ENCODE assay signal across 36 cellular contexts in genomic region chr16:11334831-11335404, GRCh38. TPM values are rescaled to one million over a fixed set of nuclear protein-coding genes. Genes with fewer than 3 reads are reported as not detected.
"Had no signal": no experiment of that assay in that cellular context is flagged by ENCODE, and none has a peak within 500 bp of the region (broad histone marks: within the 10 kb centered on the region; RNA-seq: fewer than 3 reads in every experiment).

No MANE protein-coding gene starts in this region.

- H3K27ac Mint-ChIP-seq: activated CD4-positive, alpha-beta T cell treated with anti-CD3 and anti-CD28 coated beads for 36 hours; activated CD8-positive, alpha-beta memory T cell treated with anti-CD3 and anti-CD28 coated beads, Interleukin-2, amount 10 ng/mL, durations not matched to agents 7 days and 5 days; activated naive CD8-positive, alpha-beta T cell; activated T-helper 2 cell treated with anti-CD3 and anti-CD28 coated beads, Interferon-gamma antibody, Interleukin-2, Interleukin-4, amounts not matched to agents 10 μg/mL and 5 μg/mL and 100 μg/mL, durations not matched to agents 14 hours and 24 hours and 36 hours; effector memory CD8-positive, alpha-beta T cell; progenitor cell of endocrine pancreas; T-helper 2 cell treated with Interferon-gamma antibody and Interleukin-4, amounts not matched to agents 5 μg/mL and 100 μg/mL, for 36 hours had no signal

- H3K4me1 ChIP-seq: body of pancreas, suprapubic skin, tibial artery, upper lobe of right lung had no signal

- H3K27me3 Mint-ChIP-seq: activated CD4-positive, alpha-beta T cell treated with anti-CD3 and anti-CD28 coated beads for 36 hours; activated naive CD8-positive, alpha-beta T cell; progenitor cell of endocrine pancreas had no signal

- H3K36me3 Mint-ChIP-seq: activated naive CD8-positive, alpha-beta T cell had no signal

- DNase-seq: activated CD4-positive, alpha-beta T cell treated with anti-CD3 and anti-CD28 coated beads for 36 hours; activated CD4-positive, alpha-beta T cell treated with anti-CD3 and anti-CD28 coated beads, Interleukin-2, amount 50 U/mL, for 48 hours; activated CD4-positive, CD25-positive, alpha-beta regulatory T cell; activated CD8-positive, alpha-beta memory T cell treated with anti-CD3 and anti-CD28 coated beads, Interleukin-2, amount 10 ng/mL, durations not matched to agents 7 days and 5 days; activated T-cell treated with anti-CD3 and anti-CD28 coated beads, Interleukin-2, amount 50 U/mL, for 48 hours; aorta; body of pancreas; cerebellar nuclear complex; dorsolateral prefrontal cortex; effector memory CD8-positive, alpha-beta T cell; erythroblast; head of caudate nucleus; hippocampal formation; left cardiac atrium; left ventricle myocardium superior; stimulated activated CD4-positive, alpha-beta T cell treated with anti-CD3 and anti-CD28 coated beads, Interleukin-12 subunit alpha, Interleukin-12 subunit beta, amount 100 ng/mL, for 4 hours; stimulated activated CD4-positive, alpha-beta T cell treated with anti-CD3 and anti-CD28 coated beads, Interleukin-4, amount 100 ng/mL, for 1 hour; tibial artery; upper lobe of right lung had no signal

- H3K4me3 ChIP-seq: body of pancreas, coronary artery, dorsolateral prefrontal cortex, skin epidermis, suprapubic skin, tibial artery, upper lobe of right lung had no signal

- ATAC-seq: activated CD4-positive, alpha-beta T cell treated with anti-CD3 and anti-CD28 coated beads for 36 hours; activated CD8-positive, alpha-beta memory T cell treated with anti-CD3 and anti-CD28 coated beads, Interleukin-2, amount 10 ng/mL, durations not matched to agents 7 days and 5 days; body of pancreas; effector memory CD8-positive, alpha-beta T cell; left cardiac atrium; left ventricle myocardium superior; sciatic nerve; upper lobe of right lung had no signal

- H3K4me3 Mint-ChIP-seq: activated CD4-positive, alpha-beta T cell treated with anti-CD3 and anti-CD28 coated beads for 36 hours; activated CD8-positive, alpha-beta memory T cell treated with anti-CD3 and anti-CD28 coated beads, Interleukin-2, amount 10 ng/mL, durations not matched to agents 7 days and 5 days; activated naive CD8-positive, alpha-beta T cell; effector memory CD8-positive, alpha-beta T cell; nephron; T-helper 2 cell treated with Interferon-gamma antibody and Interleukin-4, amounts not matched to agents 5 μg/mL and 100 μg/mL, for 36 hours had no signal

- H3K27ac ChIP-seq: body of pancreas, coronary artery, dorsolateral prefrontal cortex, neutrophil, skin epidermis, suprapubic skin, tibial artery, upper lobe of right lung had no signal

- H3K9me3 Mint-ChIP-seq: activated T-helper 2 cell treated with anti-CD3 and anti-CD28 coated beads, Interferon-gamma antibody, Interleukin-2, Interleukin-4, amounts not matched to agents 10 μg/mL and 5 μg/mL and 100 μg/mL, durations not matched to agents 14 hours and 24 hours and 36 hours; effector memory CD8-positive, alpha-beta T cell; T-helper 2 cell treated with Interferon-gamma antibody and Interleukin-4, amounts not matched to agents 5 μg/mL and 100 μg/mL, for 36 hours had no signal

- H3K9me3 ChIP-seq: body of pancreas, neutrophil, suprapubic skin, tibial artery, upper lobe of right lung had no signal

- H3K36me3 ChIP-seq: neutrophil, suprapubic skin, tibial artery, upper lobe of right lung had no signal

- FAIRE-seq: keratinocyte had no signal

- H3K27me3 ChIP-seq: body of pancreas, neutrophil, suprapubic skin, upper lobe of right lung had no signal

RNA-seq across cellular contexts. Expression of gene PRM1, which starts 53.8 kb away (rescaled TPM):
- total RNA-seq: activated CD4-positive, alpha-beta T cell treated with anti-CD3 and anti-CD28 coated beads for 36 hours; activated CD8-positive, alpha-beta memory T cell treated with anti-CD3 and anti-CD28 coated beads, Interleukin-2, amount 10 ng/mL, durations not matched to agents 7 days and 5 days; activated T-helper 2 cell treated with anti-CD3 and anti-CD28 coated beads, Interferon-gamma antibody, Interleukin-2, Interleukin-4, amounts not matched to agents 10 μg/mL and 5 μg/mL and 100 μg/mL, durations not matched to agents 14 hours and 24 hours and 36 hours; aorta; body of pancreas; dorsolateral prefrontal cortex; fibroblast of villous mesenchyme; left cardiac atrium; left ventricle myocardium superior; lung microvascular endothelial cell; mucosa of gallbladder; osteocyte; progenitor cell of endocrine pancreas; renal cortical epithelial cell; sciatic nerve; suprapubic skin; upper lobe of right lung had no signal
- polyA plus RNA-seq: adipose tissue, aorta, keratinocyte had no signal

RNA-seq across cellular contexts. Expression of gene PRM2, which starts 58.6 kb away (rescaled TPM):
- total RNA-seq: activated CD4-positive, alpha-beta T cell treated with anti-CD3 and anti-CD28 coated beads for 36 hours; activated CD8-positive, alpha-beta memory T cell treated with anti-CD3 and anti-CD28 coated beads, Interleukin-2, amount 10 ng/mL, durations not matched to agents 7 days and 5 days; activated T-helper 2 cell treated with anti-CD3 and anti-CD28 coated beads, Interferon-gamma antibody, Interleukin-2, Interleukin-4, amounts not matched to agents 10 μg/mL and 5 μg/mL and 100 μg/mL, durations not matched to agents 14 hours and 24 hours and 36 hours; aorta; body of pancreas; dorsolateral prefrontal cortex; fibroblast of villous mesenchyme; left cardiac atrium; left ventricle myocardium superior; lung microvascular endothelial cell; mucosa of gallbladder; osteocyte; progenitor cell of endocrine pancreas; renal cortical epithelial cell; sciatic nerve; suprapubic skin; upper lobe of right lung had no signal
- polyA plus RNA-seq: adipose tissue, aorta, keratinocyte had no signal
